In genomic region chr13:20174656-20175405, GRCh38 we compare ENCODE assay signal across 8 cellular contexts. TPM values are rescaled to one million over a fixed set of nuclear protein-coding genes. Genes with fewer than 3 reads are reported as not detected.
DNase-seq lines count a peak whose midpoint lies in the region; ATAC-seq and TF ChIP-seq lines count a peak whose summit lies in the region.

No MANE protein-coding gene starts in this region.

- no peak overlapping the region for H3K4me3 ChIP-seq in CD8-positive, alpha-beta T cell (ENCODE audit: low read depth, low read length)
- H3K4me3 ChIP-seq in mesenchymal stem cell (ENCODE audit: insufficient read depth in 1 of 2, low read depth in 1 of 2, low read length in 2 of 2), result peak overlapping the region; percentile 30 to 62

- H3K36me3 ChIP-seq in CD8-positive, alpha-beta T cell (ENCODE audit: insufficient read depth, low read length), result no peaks in the 10 kb centered on the region
- peaks cover 0 to 3% of the 10 kb centered on the region in 2 experiments for H3K36me3 ChIP-seq in mesenchymal stem cell (ENCODE audit: control insufficient read depth in 1 of 2, insufficient read depth in 2 of 2, low read depth in 1 of 2, low read length in 2 of 2)

- no peaks in the 10 kb centered on the region for H3K9me3 Mint-ChIP-seq in CD8-positive, alpha-beta T cell
- H3K9me3 Mint-ChIP-seq in T-helper 2 cell treated with Interferon-gamma antibody and Interleukin-4, amounts not matched to agents 5 μg/mL and 100 μg/mL, for 36 hours, result no peaks in the 10 kb centered on the region
- no peaks in the 10 kb centered on the region for H3K9me3 Mint-ChIP-seq in stimulated activated memory B cell treated with anti-CD40 and anti-IgM and Interleukin-4, amounts not matched to agents 10 μg/mL and 1 μg/mL and 100 μg/mL, for 72 hours

- H3K36me3 Mint-ChIP-seq in CD8-positive, alpha-beta T cell, result no peaks in the 10 kb centered on the region
- no peaks in the 10 kb centered on the region for H3K36me3 Mint-ChIP-seq in T-helper 2 cell treated with Interferon-gamma antibody and Interleukin-4, amounts not matched to agents 5 μg/mL and 100 μg/mL, for 36 hours (ENCODE audit: low read depth)
- H3K36me3 Mint-ChIP-seq in stimulated activated memory B cell treated with anti-CD40 and anti-IgM and Interleukin-4, amounts not matched to agents 10 μg/mL and 1 μg/mL and 100 μg/mL, for 72 hours, result no peaks in the 10 kb centered on the region

- no peak overlapping the region for H3K14ac ChIP-seq in mesenchymal stem cell (ENCODE audit: low read length in 2 of 2)

- no peak for TF ChIP-seq CTCF in CD8-positive, alpha-beta T cell (IDR thresholded peaks at IDR 0.05)

- H2AK5ac ChIP-seq in mesenchymal stem cell (ENCODE audit: low read length, severe bottlenecking), result peak overlapping the region; percentile 8

- 48% methylated on average over 21 of the region's 22 CpGs for WGBS in mesenchymal stem cell

- peak overlapping the region in 1 of 2 experiments; percentile 69 for H3K18ac ChIP-seq in mesenchymal stem cell (ENCODE audit: low read depth in 1 of 2, low read length in 2 of 2)

- ATAC-seq in CD8-positive, alpha-beta T cell, result peak; percentile 85
- peak; percentile 74 for ATAC-seq in GM19467 (IDR thresholded peaks at IDR 0.05; ENCODE audit: unreplicated experiment)
- peak; percentile 74 for ATAC-seq in HG03469 (IDR thresholded peaks at IDR 0.05; ENCODE audit: unreplicated experiment)
- ATAC-seq in stimulated activated memory B cell treated with anti-CD40 and anti-IgM and Interleukin-4, amounts not matched to agents 10 μg/mL and 1 μg/mL and 100 μg/mL, for 72 hours, result peak; percentile 93

- no peak overlapping the region for H2BK15ac ChIP-seq in mesenchymal stem cell (ENCODE audit: low read depth, poor library complexity, severe bottlenecking)

- no peak overlapping the region for H4K8ac ChIP-seq in mesenchymal stem cell (ENCODE audit: low read length)

- DNase-seq in CD8-positive, alpha-beta T cell, result peak in 4 of 7 experiments; percentile 26 to 58 (median 46)
- peak; percentile 74 for DNase-seq in T-helper 2 cell treated with Interferon-gamma antibody and Interleukin-4, amounts not matched to agents 5 μg/mL and 100 μg/mL, for 36 hours (ENCODE audit: low spot score)
- DNase-seq in brain pericyte (ENCODE audit: low read depth, low spot score) (peak; percentile 26), mesenchymal stem cell (peak; percentile 91), NCI-H146 (lab: John Stamatoyannopoulos, UW) (no peak)

- no peak overlapping the region for H2BK5ac ChIP-seq in mesenchymal stem cell (ENCODE audit: low read depth, low read length, poor library complexity, severe bottlenecking)

- H2BK120ac ChIP-seq in mesenchymal stem cell (ENCODE audit: low read depth, low read length), result no peak overlapping the region

- H3K27ac ChIP-seq in CD8-positive, alpha-beta T cell (ENCODE audit: low read depth, low read length), result no peak overlapping the region
- no peak overlapping the region for H3K27ac ChIP-seq in mesenchymal stem cell (ENCODE audit: low read length, poor library complexity, severe bottlenecking)

- H4K91ac ChIP-seq in mesenchymal stem cell (ENCODE audit: low read length), result no peak overlapping the region

- intact Hi-C loops in CD8-positive, alpha-beta T cell (cut with DNase I, micrococcal nuclease), result no loop called here

- no peak overlapping the region for H3K27ac Mint-ChIP-seq in CD8-positive, alpha-beta T cell
- no peak overlapping the region for H3K27ac Mint-ChIP-seq in T-helper 2 cell treated with Interferon-gamma antibody and Interleukin-4, amounts not matched to agents 5 μg/mL and 100 μg/mL, for 36 hours
- H3K27ac Mint-ChIP-seq in stimulated activated memory B cell treated with anti-CD40 and anti-IgM and Interleukin-4, amounts not matched to agents 10 μg/mL and 1 μg/mL and 100 μg/mL, for 72 hours, result no peak overlapping the region

- POLR2A ChIA-PET in CD8-positive, alpha-beta T cell (lab: Charles Lee), result no interaction called here

- CTCF ChIA-PET in CD8-positive, alpha-beta T cell (lab: Charles Lee), result no interaction called here

- peaks cover 67% of the 10 kb centered on the region for H3K27me3 Mint-ChIP-seq in CD8-positive, alpha-beta T cell (ENCODE audit: low read depth)
- peaks cover 68% of the 10 kb centered on the region for H3K27me3 Mint-ChIP-seq in T-helper 2 cell treated with Interferon-gamma antibody and Interleukin-4, amounts not matched to agents 5 μg/mL and 100 μg/mL, for 36 hours (ENCODE audit: low read depth)
- H3K27me3 Mint-ChIP-seq in stimulated activated memory B cell treated with anti-CD40 and anti-IgM and Interleukin-4, amounts not matched to agents 10 μg/mL and 1 μg/mL and 100 μg/mL, for 72 hours, result peaks cover 53% of the 10 kb centered on the region

- peak overlapping the region; percentile 49 for H2AFZ ChIP-seq in mesenchymal stem cell (ENCODE audit: low read depth, low read length)

- no peak overlapping the region for H3K4me3 Mint-ChIP-seq in CD8-positive, alpha-beta T cell
- H3K4me3 Mint-ChIP-seq in T-helper 2 cell treated with Interferon-gamma antibody and Interleukin-4, amounts not matched to agents 5 μg/mL and 100 μg/mL, for 36 hours, result peak overlapping the region; percentile 18
- H3K4me3 Mint-ChIP-seq in stimulated activated memory B cell treated with anti-CD40 and anti-IgM and Interleukin-4, amounts not matched to agents 10 μg/mL and 1 μg/mL and 100 μg/mL, for 72 hours, result no peak overlapping the region

- peak overlapping the region; percentile 64 for H3K9ac ChIP-seq in mesenchymal stem cell (ENCODE audit: low read length)

- H3K4me2 ChIP-seq in mesenchymal stem cell (ENCODE audit: low read length, poor library complexity, severe bottlenecking), result peak overlapping the region; percentile 46

- no peak overlapping the region for H3K23ac ChIP-seq in mesenchymal stem cell (ENCODE audit: low read length in 2 of 2)

- no peak overlapping the region for H3K4ac ChIP-seq in mesenchymal stem cell (ENCODE audit: low read depth in 1 of 2, low read length in 2 of 2)

- H3K4me1 Mint-ChIP-seq in CD8-positive, alpha-beta T cell (ENCODE audit: low read depth), result peaks cover 4% of the 10 kb centered on the region
- H3K4me1 Mint-ChIP-seq in T-helper 2 cell treated with Interferon-gamma antibody and Interleukin-4, amounts not matched to agents 5 μg/mL and 100 μg/mL, for 36 hours (ENCODE audit: low read depth), result peaks cover 8% of the 10 kb centered on the region
- H3K4me1 Mint-ChIP-seq in stimulated activated memory B cell treated with anti-CD40 and anti-IgM and Interleukin-4, amounts not matched to agents 10 μg/mL and 1 μg/mL and 100 μg/mL, for 72 hours, result peaks cover 31% of the 10 kb centered on the region

- H3K27me3 ChIP-seq in CD8-positive, alpha-beta T cell (ENCODE audit: insufficient read depth, low read length), result no peaks in the 10 kb centered on the region
- H3K27me3 ChIP-seq in mesenchymal stem cell (ENCODE audit: control insufficient read depth in 1 of 2, insufficient read depth in 1 of 2, low read length in 2 of 2), result peaks cover 8 to 25% of the 10 kb centered on the region in 2 experiments

- no peak overlapping the region for H2BK12ac ChIP-seq in mesenchymal stem cell (ENCODE audit: low read length in 2 of 2)

- H3K4me1 ChIP-seq in CD8-positive, alpha-beta T cell (ENCODE audit: insufficient read depth, low read length), result no peaks in the 10 kb centered on the region
- peaks cover 9% of the 10 kb centered on the region for H3K4me1 ChIP-seq in mesenchymal stem cell (ENCODE audit: control insufficient read depth, insufficient read depth, low read depth, low read length)

- H3K79me1 ChIP-seq in mesenchymal stem cell (replicated peaks; ENCODE audit: low read length, poor library complexity, severe bottlenecking), result no peaks in the 10 kb centered on the region

- H3K9me3 ChIP-seq in CD8-positive, alpha-beta T cell (ENCODE audit: low read length), result no peaks in the 10 kb centered on the region
- no peaks in the 10 kb centered on the region for H3K9me3 ChIP-seq in mesenchymal stem cell (ENCODE audit: control insufficient read depth, low read length)

RNA-seq across cellular contexts. Expression of gene GJA3, which starts 14.0 kb away (rescaled TPM):
- under 1 TPM in 1 of 2 experiments, not detected in 1; 0.08 TPM for total RNA-seq in CD8-positive, alpha-beta T cell
- 0.03 TPM for polyA plus RNA-seq in mesenchymal stem cell (2013, experiment 1 of 2)
- polyA plus RNA-seq in mesenchymal stem cell (2013, experiment 2 of 2), result 0.03 TPM

RNA-seq across cellular contexts. Expression of gene GJB2, which starts 17.9 kb away (rescaled TPM):
- total RNA-seq in CD8-positive, alpha-beta T cell, result not detected
- polyA plus RNA-seq in mesenchymal stem cell (2013, experiment 1 of 2), result 0.01 TPM
- polyA plus RNA-seq in mesenchymal stem cell (2013, experiment 2 of 2), result 0.01 TPM

RNA-seq across cellular contexts. Expression of gene GJB6, which starts 57.3 kb away (rescaled TPM):
- total RNA-seq in CD8-positive, alpha-beta T cell, result 1 to 10 TPM; 3.5 to 5.8 TPM
- not detected for polyA plus RNA-seq in mesenchymal stem cell (2013, experiment 1 of 2)
- polyA plus RNA-seq in mesenchymal stem cell (2013, experiment 2 of 2), result not detected
